In the genomic region with DNA sequence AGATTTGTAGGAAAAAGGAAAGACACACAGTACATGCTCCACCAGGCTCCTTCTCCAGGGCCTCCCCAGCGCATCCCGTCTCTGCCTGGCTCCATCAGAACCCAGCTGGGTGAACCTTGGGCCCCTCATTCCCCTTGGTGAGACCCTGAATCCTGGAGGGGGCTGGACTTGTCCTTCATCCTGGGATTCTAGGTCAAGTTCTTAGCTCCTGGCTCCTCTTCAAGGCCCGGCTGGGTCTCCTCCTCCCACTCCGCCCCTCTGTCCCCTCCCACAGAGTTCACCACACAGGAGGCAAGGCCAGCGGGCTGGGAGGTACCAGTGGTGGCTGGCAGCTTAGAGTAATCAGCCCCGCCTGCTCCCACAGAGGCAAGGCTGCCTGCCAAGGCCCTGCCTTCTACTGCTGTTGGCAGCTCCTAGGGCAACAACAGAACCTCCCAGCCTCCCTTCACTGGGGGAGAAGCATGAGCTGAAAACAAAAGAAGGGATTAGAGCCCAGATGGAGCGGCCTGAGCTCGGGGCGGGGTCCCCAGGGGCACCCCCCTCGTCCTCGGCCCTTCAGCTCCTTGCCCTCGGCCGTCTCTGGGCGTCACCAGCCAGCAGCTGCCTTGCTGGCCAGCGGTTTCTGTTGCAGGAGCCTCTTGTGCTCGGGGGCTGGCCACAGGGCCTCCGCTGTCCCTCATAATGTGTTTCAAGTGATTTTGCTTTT, we compare ENCODE assay signal across 1 cellular context.
A peak's percentile ranks its signal among the peaks of the same experiment; 100 is the strongest.
TF ChIP-seq lines count a peak whose summit lies in the region.

No MANE protein-coding gene starts in this region.

TF ChIP-seq in HepG2, 621 proteins besides CTCF, POLR2A, EP300 and RAD21 (continued from another document and continues in another):
- TF ChIP-seq, protein P1, sequence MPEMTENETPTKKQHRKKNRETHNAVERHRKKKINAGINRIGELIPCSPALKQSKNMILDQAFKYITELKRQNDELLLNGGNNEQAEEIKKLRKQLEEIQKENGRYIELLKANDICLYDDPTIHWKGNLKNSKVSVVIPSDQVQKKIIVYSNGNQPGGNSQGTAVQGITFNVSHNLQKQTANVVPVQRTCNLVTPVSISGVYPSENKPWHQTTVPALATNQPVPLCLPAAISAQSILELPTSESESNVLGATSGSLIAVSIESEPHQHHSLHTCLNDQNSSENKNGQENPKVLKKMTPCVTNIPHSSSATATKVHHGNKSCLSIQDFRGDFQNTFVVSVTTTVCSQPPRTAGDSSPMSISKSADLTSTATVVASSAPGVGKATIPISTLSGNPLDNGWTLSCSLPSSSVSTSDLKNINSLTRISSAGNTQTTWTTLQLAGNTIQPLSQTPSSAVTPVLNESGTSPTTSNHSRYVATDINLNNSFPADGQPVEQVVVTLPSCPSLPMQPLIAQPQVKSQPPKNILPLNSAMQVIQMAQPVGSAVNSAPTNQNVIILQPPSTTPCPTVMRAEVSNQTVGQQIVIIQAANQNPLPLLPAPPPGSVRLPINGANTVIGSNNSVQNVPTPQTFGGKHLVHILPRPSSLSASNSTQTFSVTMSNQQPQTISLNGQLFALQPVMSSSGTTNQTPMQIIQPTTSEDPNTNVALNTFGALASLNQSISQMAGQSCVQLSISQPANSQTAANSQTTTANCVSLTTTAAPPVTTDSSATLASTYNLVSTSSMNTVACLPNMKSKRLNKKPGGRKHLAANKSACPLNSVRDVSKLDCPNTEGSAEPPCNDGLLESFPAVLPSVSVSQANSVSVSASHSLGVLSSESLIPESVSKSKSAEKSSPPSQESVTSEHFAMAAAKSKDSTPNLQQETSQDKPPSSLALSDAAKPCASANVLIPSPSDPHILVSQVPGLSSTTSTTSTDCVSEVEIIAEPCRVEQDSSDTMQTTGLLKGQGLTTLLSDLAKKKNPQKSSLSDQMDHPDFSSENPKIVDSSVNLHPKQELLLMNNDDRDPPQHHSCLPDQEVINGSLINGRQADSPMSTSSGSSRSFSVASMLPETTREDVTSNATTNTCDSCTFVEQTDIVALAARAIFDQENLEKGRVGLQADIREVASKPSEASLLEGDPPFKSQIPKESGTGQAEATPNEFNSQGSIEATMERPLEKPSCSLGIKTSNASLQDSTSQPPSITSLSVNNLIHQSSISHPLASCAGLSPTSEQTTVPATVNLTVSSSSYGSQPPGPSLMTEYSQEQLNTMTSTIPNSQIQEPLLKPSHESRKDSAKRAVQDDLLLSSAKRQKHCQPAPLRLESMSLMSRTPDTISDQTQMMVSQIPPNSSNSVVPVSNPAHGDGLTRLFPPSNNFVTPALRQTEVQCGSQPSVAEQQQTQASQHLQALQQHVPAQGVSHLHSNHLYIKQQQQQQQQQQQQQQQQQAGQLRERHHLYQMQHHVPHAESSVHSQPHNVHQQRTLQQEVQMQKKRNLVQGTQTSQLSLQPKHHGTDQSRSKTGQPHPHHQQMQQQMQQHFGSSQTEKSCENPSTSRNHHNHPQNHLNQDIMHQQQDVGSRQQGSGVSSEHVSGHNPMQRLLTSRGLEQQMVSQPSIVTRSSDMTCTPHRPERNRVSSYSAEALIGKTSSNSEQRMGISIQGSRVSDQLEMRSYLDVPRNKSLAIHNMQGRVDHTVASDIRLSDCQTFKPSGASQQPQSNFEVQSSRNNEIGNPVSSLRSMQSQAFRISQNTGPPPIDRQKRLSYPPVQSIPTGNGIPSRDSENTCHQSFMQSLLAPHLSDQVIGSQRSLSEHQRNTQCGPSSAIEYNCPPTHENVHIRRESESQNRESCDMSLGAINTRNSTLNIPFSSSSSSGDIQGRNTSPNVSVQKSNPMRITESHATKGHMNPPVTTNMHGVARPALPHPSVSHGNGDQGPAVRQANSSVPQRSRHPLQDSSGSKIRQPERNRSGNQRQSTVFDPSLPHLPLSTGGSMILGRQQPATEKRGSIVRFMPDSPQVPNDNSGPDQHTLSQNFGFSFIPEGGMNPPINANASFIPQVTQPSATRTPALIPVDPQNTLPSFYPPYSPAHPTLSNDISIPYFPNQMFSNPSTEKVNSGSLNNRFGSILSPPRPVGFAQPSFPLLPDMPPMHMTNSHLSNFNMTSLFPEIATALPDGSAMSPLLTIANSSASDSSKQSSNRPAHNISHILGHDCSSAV (CRISPR knock-in tag; IDR thresholded peaks at IDR 0.05; ENCODE audit: borderline replicate concordance), result no peak; the same call in 1 of the 2 replicates
- TF ChIP-seq HNRNPH1 (optimal IDR thresholded peaks at IDR 0.05; ENCODE audit: low read depth, low read length) (no peak), ZNF496 (CRISPR knock-in tag; IDR thresholded peaks at IDR 0.05; ENCODE audit: insufficient replicate concordance) (no peak), NFYC (CRISPR knock-in tag; IDR thresholded peaks at IDR 0.05) (peak; percentile 7; the same call in 1 of the 2 replicates), RBM22 (optimal IDR thresholded peaks at IDR 0.05; ENCODE audit: low read length) (no peak), NFYB (CRISPR knock-in tag; IDR thresholded peaks at IDR 0.05) (no peak; the same call in 1 of the 2 replicates), POLR2G (IDR thresholded peaks at IDR 0.05; ENCODE audit: low read depth, low read length) (peak; percentile 87), RFXANK (CRISPR knock-in tag; IDR thresholded peaks at IDR 0.05) (no peak), SMAD3 (CRISPR knock-in tag; IDR thresholded peaks at IDR 0.05) (no peak), JUNB (CRISPR knock-in tag; IDR thresholded peaks at IDR 0.05; ENCODE audit: borderline replicate concordance) (no peak), RXRA (CRISPR knock-in tag; IDR thresholded peaks at IDR 0.05) (peak; percentile 81), NCOA5 (CRISPR knock-in tag; IDR thresholded peaks at IDR 0.05) (no peak), RXRB (CRISPR knock-in tag; IDR thresholded peaks at IDR 0.05; ENCODE audit: borderline replicate concordance) (peak; percentile 87), IRF2 (CRISPR knock-in tag; IDR thresholded peaks at IDR 0.05) (peak; percentile 57), PHF8 (CRISPR knock-in tag; IDR thresholded peaks at IDR 0.05) (peak; percentile 54; the same call in 1 of the 2 replicates), ZNF777 (CRISPR knock-in tag; IDR thresholded peaks at IDR 0.05) (0 out of 2 replicates have a peak, but pooled peaks have one; percentile 53), AGO1 (IDR thresholded peaks at IDR 0.05; ENCODE audit: low read depth, low read length, poor library complexity, severe bottlenecking) (peak; percentile 86), CCDC6 (CRISPR knock-in tag; IDR thresholded peaks at IDR 0.05) (no peak), ZNF317 (CRISPR knock-in tag; IDR thresholded peaks at IDR 0.05) (0 out of 2 replicates have a peak, but pooled peaks have one; percentile 47), ZSCAN29 (CRISPR knock-in tag; conservative IDR thresholded peaks at IDR 0.05) (peak; percentile 80; the same call in 1 of the 2 replicates), SP140L (CRISPR knock-in tag; IDR thresholded peaks at IDR 0.05; ENCODE audit: borderline replicate concordance) (no peak), MIER3 (CRISPR knock-in tag; IDR thresholded peaks at IDR 0.05; ENCODE audit: borderline replicate concordance) (peak; percentile 71; the same call in 1 of the 2 replicates)
- TF ChIP-seq, protein P2, sequence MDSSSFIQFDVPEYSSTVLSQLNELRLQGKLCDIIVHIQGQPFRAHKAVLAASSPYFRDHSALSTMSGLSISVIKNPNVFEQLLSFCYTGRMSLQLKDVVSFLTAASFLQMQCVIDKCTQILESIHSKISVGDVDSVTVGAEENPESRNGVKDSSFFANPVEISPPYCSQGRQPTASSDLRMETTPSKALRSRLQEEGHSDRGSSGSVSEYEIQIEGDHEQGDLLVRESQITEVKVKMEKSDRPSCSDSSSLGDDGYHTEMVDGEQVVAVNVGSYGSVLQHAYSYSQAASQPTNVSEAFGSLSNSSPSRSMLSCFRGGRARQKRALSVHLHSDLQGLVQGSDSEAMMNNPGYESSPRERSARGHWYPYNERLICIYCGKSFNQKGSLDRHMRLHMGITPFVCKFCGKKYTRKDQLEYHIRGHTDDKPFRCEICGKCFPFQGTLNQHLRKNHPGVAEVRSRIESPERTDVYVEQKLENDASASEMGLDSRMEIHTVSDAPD (CRISPR knock-in tag; IDR thresholded peaks at IDR 0.05), result peak; percentile 79
- TF ChIP-seq, protein P3, sequence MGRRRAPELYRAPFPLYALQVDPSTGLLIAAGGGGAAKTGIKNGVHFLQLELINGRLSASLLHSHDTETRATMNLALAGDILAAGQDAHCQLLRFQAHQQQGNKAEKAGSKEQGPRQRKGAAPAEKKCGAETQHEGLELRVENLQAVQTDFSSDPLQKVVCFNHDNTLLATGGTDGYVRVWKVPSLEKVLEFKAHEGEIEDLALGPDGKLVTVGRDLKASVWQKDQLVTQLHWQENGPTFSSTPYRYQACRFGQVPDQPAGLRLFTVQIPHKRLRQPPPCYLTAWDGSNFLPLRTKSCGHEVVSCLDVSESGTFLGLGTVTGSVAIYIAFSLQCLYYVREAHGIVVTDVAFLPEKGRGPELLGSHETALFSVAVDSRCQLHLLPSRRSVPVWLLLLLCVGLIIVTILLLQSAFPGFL (CRISPR knock-in tag; IDR thresholded peaks at IDR 0.05), result no peak
- TF ChIP-seq, protein P4, sequence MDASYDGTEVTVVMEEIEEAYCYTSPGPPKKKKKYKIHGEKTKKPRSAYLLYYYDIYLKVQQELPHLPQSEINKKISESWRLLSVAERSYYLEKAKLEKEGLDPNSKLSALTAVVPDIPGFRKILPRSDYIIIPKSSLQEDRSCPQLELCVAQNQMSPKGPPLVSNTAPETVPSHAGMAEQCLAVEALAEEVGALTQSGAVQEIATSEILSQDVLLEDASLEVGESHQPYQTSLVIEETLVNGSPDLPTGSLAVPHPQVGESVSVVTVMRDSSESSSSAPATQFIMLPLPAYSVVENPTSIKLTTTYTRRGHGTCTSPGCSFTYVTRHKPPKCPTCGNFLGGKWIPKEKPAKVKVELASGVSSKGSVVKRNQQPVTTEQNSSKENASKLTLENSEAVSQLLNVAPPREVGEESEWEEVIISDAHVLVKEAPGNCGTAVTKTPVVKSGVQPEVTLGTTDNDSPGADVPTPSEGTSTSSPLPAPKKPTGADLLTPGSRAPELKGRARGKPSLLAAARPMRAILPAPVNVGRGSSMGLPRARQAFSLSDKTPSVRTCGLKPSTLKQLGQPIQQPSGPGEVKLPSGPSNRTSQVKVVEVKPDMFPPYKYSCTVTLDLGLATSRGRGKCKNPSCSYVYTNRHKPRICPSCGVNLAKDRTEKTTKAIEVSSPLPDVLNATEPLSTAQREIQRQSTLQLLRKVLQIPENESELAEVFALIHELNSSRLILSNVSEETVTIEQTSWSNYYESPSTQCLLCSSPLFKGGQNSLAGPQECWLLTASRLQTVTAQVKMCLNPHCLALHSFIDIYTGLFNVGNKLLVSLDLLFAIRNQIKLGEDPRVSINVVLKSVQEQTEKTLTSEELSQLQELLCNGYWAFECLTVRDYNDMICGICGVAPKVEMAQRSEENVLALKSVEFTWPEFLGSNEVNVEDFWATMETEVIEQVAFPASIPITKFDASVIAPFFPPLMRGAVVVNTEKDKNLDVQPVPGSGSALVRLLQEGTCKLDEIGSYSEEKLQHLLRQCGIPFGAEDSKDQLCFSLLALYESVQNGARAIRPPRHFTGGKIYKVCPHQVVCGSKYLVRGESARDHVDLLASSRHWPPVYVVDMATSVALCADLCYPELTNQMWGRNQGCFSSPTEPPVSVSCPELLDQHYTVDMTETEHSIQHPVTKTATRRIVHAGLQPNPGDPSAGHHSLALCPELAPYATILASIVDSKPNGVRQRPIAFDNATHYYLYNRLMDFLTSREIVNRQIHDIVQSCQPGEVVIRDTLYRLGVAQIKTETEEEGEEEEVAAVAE (CRISPR knock-in tag; IDR thresholded peaks at IDR 0.05; ENCODE audit: borderline replicate concordance), result peak; percentile 50; the same call in 1 of the 2 replicates
- TF ChIP-seq, protein P5, sequence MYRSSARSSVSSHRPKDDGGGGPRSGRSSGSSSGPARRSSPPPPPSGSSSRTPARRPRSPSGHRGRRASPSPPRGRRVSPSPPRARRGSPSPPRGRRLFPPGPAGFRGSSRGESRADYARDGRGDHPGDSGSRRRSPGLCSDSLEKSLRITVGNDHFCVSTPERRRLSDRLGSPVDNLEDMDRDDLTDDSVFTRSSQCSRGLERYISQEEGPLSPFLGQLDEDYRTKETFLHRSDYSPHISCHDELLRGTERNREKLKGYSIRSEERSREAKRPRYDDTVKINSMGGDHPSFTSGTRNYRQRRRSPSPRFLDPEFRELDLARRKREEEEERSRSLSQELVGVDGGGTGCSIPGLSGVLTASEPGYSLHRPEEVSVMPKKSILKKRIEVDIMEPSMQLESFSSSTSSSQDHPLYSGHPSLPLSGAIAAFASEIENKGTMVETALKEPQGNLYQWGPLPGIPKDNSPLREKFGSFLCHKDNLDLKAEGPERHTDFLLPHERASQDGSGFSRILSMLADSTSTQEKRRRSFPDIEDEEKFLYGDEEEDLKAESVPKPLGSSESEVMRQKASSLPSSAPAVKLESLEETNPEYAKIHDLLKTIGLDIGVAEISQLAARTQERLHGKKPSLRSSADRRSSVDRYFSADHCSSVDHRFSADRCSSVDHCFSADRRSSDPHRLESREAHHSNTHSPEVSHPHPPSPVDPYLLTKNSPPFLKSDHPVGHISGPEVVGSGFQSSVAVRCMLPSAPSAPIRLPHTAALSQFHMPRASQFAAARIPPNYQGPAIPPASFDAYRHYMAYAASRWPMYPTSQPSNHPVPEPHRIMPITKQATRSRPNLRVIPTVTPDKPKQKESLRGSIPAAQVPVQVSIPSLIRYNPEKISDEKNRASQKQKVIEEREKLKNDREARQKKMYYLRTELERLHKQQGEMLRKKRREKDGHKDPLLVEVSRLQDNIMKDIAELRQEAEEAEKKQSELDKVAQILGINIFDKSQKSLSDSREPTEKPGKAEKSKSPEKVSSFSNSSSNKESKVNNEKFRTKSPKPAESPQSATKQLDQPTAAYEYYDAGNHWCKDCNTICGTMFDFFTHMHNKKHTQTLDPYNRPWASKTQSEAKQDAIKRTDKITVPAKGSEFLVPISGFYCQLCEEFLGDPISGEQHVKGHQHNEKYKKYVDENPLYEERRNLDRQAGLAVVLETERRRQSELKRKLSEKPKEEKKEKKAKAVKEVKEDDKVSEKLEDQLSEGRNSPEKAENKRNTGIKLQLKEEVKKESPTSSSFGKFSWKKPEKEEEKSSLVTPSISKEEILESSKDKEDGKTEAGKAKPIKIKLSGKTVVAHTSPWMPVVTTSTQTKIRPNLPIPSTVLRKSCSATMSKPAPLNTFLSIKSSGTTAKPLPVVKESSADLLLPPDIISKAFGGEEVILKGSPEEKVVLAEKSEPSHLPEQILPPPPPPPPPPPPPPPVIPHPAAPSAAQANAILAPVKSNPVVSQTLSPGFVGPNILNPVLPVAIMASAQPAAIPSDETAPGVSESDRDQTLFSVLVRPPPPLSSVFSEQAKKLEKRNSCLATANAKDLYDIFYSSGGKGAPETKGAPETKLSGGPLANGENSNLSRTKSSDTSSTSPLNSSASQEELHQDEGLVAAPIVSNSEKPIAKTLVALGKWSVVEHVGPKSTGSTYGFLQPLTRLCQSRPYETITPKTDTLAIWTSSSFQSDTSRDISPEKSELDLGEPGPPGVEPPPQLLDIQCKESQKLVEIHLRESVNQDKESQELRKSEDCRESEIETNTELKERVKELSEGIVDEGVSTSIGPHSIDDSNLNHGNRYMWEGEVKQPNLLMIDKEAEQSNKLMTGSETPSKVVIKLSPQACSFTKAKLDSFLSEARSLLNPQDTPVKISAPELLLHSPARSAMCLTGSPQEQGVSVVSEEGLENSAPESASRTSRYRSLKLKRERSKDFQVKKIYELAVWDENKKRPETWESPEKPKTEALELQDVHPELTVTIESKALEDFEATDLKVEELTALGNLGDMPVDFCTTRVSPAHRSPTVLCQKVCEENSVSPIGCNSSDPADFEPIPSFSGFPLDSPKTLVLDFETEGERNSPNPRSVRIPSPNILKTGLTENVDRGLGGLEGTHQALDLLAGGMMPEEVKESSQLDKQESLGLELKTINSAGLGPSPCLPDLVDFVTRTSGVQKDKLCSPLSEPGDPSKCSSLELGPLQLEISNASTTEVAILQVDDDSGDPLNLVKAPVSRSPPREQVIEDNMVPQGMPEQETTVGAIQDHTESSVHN (CRISPR knock-in tag; IDR thresholded peaks at IDR 0.05), result peak; percentile 72; the same call in 1 of the 2 replicates
